14 cellular contexts compared by ENCODE assay signal in genomic region chr3:175743733-175744400, GRCh38.
DNase-seq lines count a peak whose midpoint lies in the region; ATAC-seq and TF ChIP-seq lines count a peak whose summit lies in the region.
"Had no signal": no experiment of that assay in that cellular context is flagged by ENCODE, and none has a peak within 500 bp of the region (broad histone marks: within the 10 kb centered on the region; RNA-seq: fewer than 3 reads in every experiment).

No MANE protein-coding gene starts in this region.

- H3K36me3 ChIP-seq in breast epithelium: no peaks in the 10 kb centered on the region
- H3K36me3 ChIP-seq: SJCRH30, thoracic aorta had no signal

- no peak for ATAC-seq in GM18498 (IDR thresholded peaks at IDR 0.05; ENCODE audit: unreplicated experiment)

- no peak for TF ChIP-seq POLR2A in breast epithelium (IDR thresholded peaks at IDR 0.05)
- no peak for TF ChIP-seq POLR2A in lower leg skin (IDR thresholded peaks at IDR 0.05)

- peaks cover 22% of the 10 kb centered on the region for H3K4me1 Mint-ChIP-seq in MCF 10A (ENCODE audit: insufficient read depth, unreplicated experiment)
- H3K4me1 Mint-ChIP-seq: memory B cell had no signal

- DNase-seq in MCF 10A (ENCODE audit: unreplicated experiment) (peak; percentile 49), breast epithelium (ENCODE audit: low spot score in 2 of 2) (no peak), T1000 (lab: John Stamatoyannopoulos, UW) (peak; percentile 35), fibroblast of pulmonary artery (ENCODE audit: low read depth) (peak; percentile 47), lower leg skin (ENCODE audit: low spot score in 2 of 2) (no peak), NCI-H1694 treated with DMSO at 0.1 percent for 48 hours (lab: John Stamatoyannopoulos, UW) (no peak), NCI-H1105 treated with DMSO at 0.1 percent for 48 hours (lab: John Stamatoyannopoulos, UW) (no peak)
- DNase-seq: DMS 273 treated with DMSO at 0.1 percent for 48 hours, NCI-H2029, NCI-H82, SJCRH30 had no signal

- H3K27ac ChIP-seq in breast epithelium: no peak overlapping the region
- H3K27ac ChIP-seq: SJCRH30, thoracic aorta had no signal

- H3K27me3 ChIP-seq in breast epithelium: no peaks in the 10 kb centered on the region
- H3K27me3 ChIP-seq: SJCRH30 had no signal

- CTCF ChIA-PET in MCF 10A (lab: Yijun Ruan, JAX): no interaction called here

- no peak overlapping the region for H3K4me3 Mint-ChIP-seq in MCF 10A (ENCODE audit: unreplicated experiment)
- H3K4me3 Mint-ChIP-seq: memory B cell had no signal

- no peaks in the 10 kb centered on the region for H3K9me3 ChIP-seq in breast epithelium
- H3K9me3 ChIP-seq: SJCRH30, thoracic aorta had no signal

- peak overlapping the region; percentile 10 for H3K27ac Mint-ChIP-seq in MCF 10A (ENCODE audit: low read depth, unreplicated experiment)
- H3K27ac Mint-ChIP-seq: memory B cell had no signal

- intact Hi-C loops in MCF 10A (cut with micrococcal nuclease): no loop called here
- intact Hi-C loops in breast epithelium (cut with DNase I; ENCODE audit: low total_unique reads): no loop called here
- intact Hi-C loops in lower leg skin (cut with DNase I; ENCODE audit: low total_unique reads): no loop called here

- H3K36me3 Mint-ChIP-seq in MCF 10A (ENCODE audit: insufficient read depth, unreplicated experiment): no peaks in the 10 kb centered on the region
- H3K36me3 Mint-ChIP-seq: memory B cell had no signal

- no peaks in the 10 kb centered on the region for H3K9me3 Mint-ChIP-seq in MCF 10A (ENCODE audit: unreplicated experiment)

- BruUV-seq in MCF 10A (replicated peaks; lab: Mats Ljungman, UMichigan): no TSS peak

- POLR2A ChIA-PET in MCF 10A (lab: Yijun Ruan, JAX): interaction anchor here (0.7 kb wide), 1 partner anchor 10 kb away, joined by 3 read pairs; no protein-coding TSS in a partner anchor

- H3K27me3 Mint-ChIP-seq in MCF 10A (ENCODE audit: insufficient read depth, unreplicated experiment): no peaks in the 10 kb centered on the region
- H3K27me3 Mint-ChIP-seq: memory B cell had no signal

- H3K4me3 ChIP-seq in breast epithelium: no peak overlapping the region
- H3K4me3 ChIP-seq in fibroblast of pulmonary artery (replicated peaks; ENCODE audit: low read depth, low read length): no peak overlapping the region
- no peak overlapping the region for H3K4me3 ChIP-seq in lower leg skin (ENCODE audit: low read depth, poor library complexity, severe bottlenecking)
- H3K4me3 ChIP-seq: SJCRH30, thoracic aorta had no signal

- no peaks in the 10 kb centered on the region for H3K4me1 ChIP-seq in breast epithelium
- H3K4me1 ChIP-seq: SJCRH30 had no signal

- no peak for TF ChIP-seq CTCF in MCF 10A (IDR thresholded peaks at IDR 0.05; ENCODE audit: unreplicated experiment)
- no peak for TF ChIP-seq CTCF in breast epithelium (IDR thresholded peaks at IDR 0.05)
- no peak for TF ChIP-seq CTCF in fibroblast of pulmonary artery (IDR thresholded peaks at IDR 0.05; ENCODE audit: low read length, missing control alignments)
- TF ChIP-seq CTCF in lower leg skin (IDR thresholded peaks at IDR 0.05): no peak

- 87 to 95% methylated on average over 5 of the region's 5 CpGs for WGBS in lower leg skin, 2 donors

Comparison
In these comparisons a context has a peak if more than half of its experiments do, and no peak if none do; other contexts are left out.
1. DNase-seq: peak in MCF 10A (single experiment), T1000 (single experiment) and fibroblast of pulmonary artery (single experiment); none in breast epithelium (0 of 2), lower leg skin (0 of 2), NCI-H1694 treated with DMSO at 0.1 percent for 48 hours (single experiment) and NCI-H1105 treated with DMSO at 0.1 percent for 48 hours (single experiment).